ENCODE assay signal across 20 cellular contexts in genomic region chr2:230946429-230947234, GRCh38. TPM values are rescaled to one million over a fixed set of nuclear protein-coding genes. Genes with fewer than 3 reads are reported as not detected.
DNase-seq lines count a peak whose midpoint lies in the region; ATAC-seq, FAIRE-seq and TF ChIP-seq lines count a peak whose summit lies in the region.
"Had no signal": no experiment of that assay in that cellular context is flagged by ENCODE, and none has a peak within 500 bp of the region (broad histone marks: within the 10 kb centered on the region; RNA-seq: fewer than 3 reads in every experiment).

No MANE protein-coding gene starts in this region.

- no peaks in the 10 kb centered on the region for H3K9me3 Mint-ChIP-seq in activated naive CD8-positive, alpha-beta T cell treated with anti-CD3 and anti-CD28 coated beads, Interleukin-2, amount 10 ng/mL, durations not matched to agents 7 days and 5 days
- no peaks in the 10 kb centered on the region for H3K9me3 Mint-ChIP-seq in activated naive CD8-positive, alpha-beta T cell treated with anti-CD3 and anti-CD28 coated beads for 36 hours
- H3K9me3 Mint-ChIP-seq in activated CD8-positive, alpha-beta T cell treated with anti-CD3 and anti-CD28 coated beads for 36 hours = no peaks in the 10 kb centered on the region
- H3K9me3 Mint-ChIP-seq in stimulated activated effector memory CD8-positive, alpha-beta T cell treated with anti-CD3 and anti-CD28 coated beads, Interleukin-12 subunit alpha, Interleukin-12 subunit beta, amount 100 ng/mL, for 72 hours = no peaks in the 10 kb centered on the region
- H3K9me3 Mint-ChIP-seq: CD14-positive monocyte had no signal

- TF ChIP-seq POLR2A in GM12892 (IDR thresholded peaks at IDR 0.05; ENCODE audit: low read depth, low read length) = peak; percentile 39; the same call in 1 of the 2 replicates

- no peak for ATAC-seq in activated naive CD8-positive, alpha-beta T cell treated with anti-CD3 and anti-CD28 coated beads, Interleukin-2, amount 10 ng/mL, durations not matched to agents 7 days and 5 days (ENCODE audit: low read depth)
- no peak for ATAC-seq in activated CD8-positive, alpha-beta T cell treated with anti-CD3 and anti-CD28 coated beads for 36 hours
- peak; percentile 41 for ATAC-seq in stimulated activated effector memory CD8-positive, alpha-beta T cell treated with anti-CD3 and anti-CD28 coated beads, Interleukin-12 subunit alpha, Interleukin-12 subunit beta, amount 100 ng/mL, for 72 hours
- ATAC-seq: HepG2 had no signal

- H3K4me1 Mint-ChIP-seq in activated naive CD8-positive, alpha-beta T cell treated with anti-CD3 and anti-CD28 coated beads, Interleukin-2, amount 10 ng/mL, durations not matched to agents 7 days and 5 days = peaks cover 19% of the 10 kb centered on the region
- peaks cover 47% of the 10 kb centered on the region for H3K4me1 Mint-ChIP-seq in activated naive CD8-positive, alpha-beta T cell treated with anti-CD3 and anti-CD28 coated beads for 36 hours
- H3K4me1 Mint-ChIP-seq in activated CD8-positive, alpha-beta T cell treated with anti-CD3 and anti-CD28 coated beads for 36 hours (ENCODE audit: low read depth) = peaks cover 53% of the 10 kb centered on the region
- H3K4me1 Mint-ChIP-seq in stimulated activated effector memory CD8-positive, alpha-beta T cell treated with anti-CD3 and anti-CD28 coated beads, Interleukin-12 subunit alpha, Interleukin-12 subunit beta, amount 100 ng/mL, for 72 hours = peaks cover 71% of the 10 kb centered on the region

- H3K4me1 ChIP-seq in Karpas-422 (ENCODE audit: low read length) = peaks cover 15% of the 10 kb centered on the region

- H3K9me3 ChIP-seq in Karpas-422 (ENCODE audit: low read length) = no peaks in the 10 kb centered on the region

- peak overlapping the region; percentile 56 for H3K27ac Mint-ChIP-seq in activated naive CD8-positive, alpha-beta T cell treated with anti-CD3 and anti-CD28 coated beads, Interleukin-2, amount 10 ng/mL, durations not matched to agents 7 days and 5 days
- H3K27ac Mint-ChIP-seq in activated naive CD8-positive, alpha-beta T cell treated with anti-CD3 and anti-CD28 coated beads for 36 hours = no peak overlapping the region
- peak overlapping the region; percentile 4 for H3K27ac Mint-ChIP-seq in activated CD8-positive, alpha-beta T cell treated with anti-CD3 and anti-CD28 coated beads for 36 hours
- H3K27ac Mint-ChIP-seq in stimulated activated effector memory CD8-positive, alpha-beta T cell treated with anti-CD3 and anti-CD28 coated beads, Interleukin-12 subunit alpha, Interleukin-12 subunit beta, amount 100 ng/mL, for 72 hours = peak overlapping the region; percentile 9

- TF ChIP-seq CTCF in activated CD8-positive, alpha-beta T cell treated with anti-CD3 and anti-CD28 coated beads for 36 hours (IDR thresholded peaks at IDR 0.05) = no peak

- no peak overlapping the region for H3K27ac ChIP-seq in Karpas-422 (ENCODE audit: low read length)
- H3K27ac ChIP-seq: KMS-11 had no signal

- no peaks in the 10 kb centered on the region for H3K27me3 ChIP-seq in Karpas-422 (ENCODE audit: low read length)

- no peak overlapping the region for H2AFZ ChIP-seq in Karpas-422 (ENCODE audit: low read length)

- H3K9ac ChIP-seq in Karpas-422 (ENCODE audit: low read length) = no peak overlapping the region
- H3K9ac ChIP-seq: KMS-11 had no signal

- H3K79me2 ChIP-seq in Karpas-422 (ENCODE audit: low read length) = no peaks in the 10 kb centered on the region

- peak; percentile 92 for FAIRE-seq in GM12892 (lab: Jason Lieb, UNC)

- CTCF ChIA-PET in activated CD8-positive, alpha-beta T cell treated with anti-CD3 and anti-CD28 coated beads for 36 hours (lab: Charles Lee) = interaction anchor here (0.9 to 5.7 kb wide), 8 partner anchors 9 to 122 kb away, joined by 3 to 41 read pairs (median 4); partner anchors contain the start of gene GPR55

- no peaks in the 10 kb centered on the region for H3K27me3 Mint-ChIP-seq in activated naive CD8-positive, alpha-beta T cell treated with anti-CD3 and anti-CD28 coated beads, Interleukin-2, amount 10 ng/mL, durations not matched to agents 7 days and 5 days
- H3K27me3 Mint-ChIP-seq in activated naive CD8-positive, alpha-beta T cell treated with anti-CD3 and anti-CD28 coated beads for 36 hours = peaks cover 6% of the 10 kb centered on the region
- H3K27me3 Mint-ChIP-seq in activated CD8-positive, alpha-beta T cell treated with anti-CD3 and anti-CD28 coated beads for 36 hours = no peaks in the 10 kb centered on the region

- DNase-seq in activated naive CD8-positive, alpha-beta T cell treated with anti-CD3 and anti-CD28 coated beads, Interleukin-2, amount 10 ng/mL, durations not matched to agents 7 days and 5 days = no peak
- no peak for DNase-seq in activated naive CD8-positive, alpha-beta T cell treated with anti-CD3 and anti-CD28 coated beads for 36 hours
- DNase-seq in GM12892 (ENCODE audit: insufficient read length) (no peak), globus pallidus (ENCODE audit: low spot score) (no peak), Karpas-422 (no peak), ecto neural progenitor cell (ENCODE audit: low spot score) (no peak)
- no peak for DNase-seq in activated CD8-positive, alpha-beta T cell treated with anti-CD3 and anti-CD28 coated beads for 36 hours
- no peak for DNase-seq in stimulated activated effector memory CD8-positive, alpha-beta T cell treated with anti-CD3 and anti-CD28 coated beads, Interleukin-12 subunit alpha, Interleukin-12 subunit beta, amount 100 ng/mL, for 72 hours (ENCODE audit: low spot score in 2 of 2)
- DNase-seq: COR-L47, DMS153, MM.1S, NCI-H1105 treated with DMSO at 0.1 percent for 48 hours, NCI-H187 treated with DMSO at 0.1 percent for 48 hours, NCI-H510A, NCI-H82 had no signal

- no peak overlapping the region for H3K4me3 Mint-ChIP-seq in activated naive CD8-positive, alpha-beta T cell treated with anti-CD3 and anti-CD28 coated beads, Interleukin-2, amount 10 ng/mL, durations not matched to agents 7 days and 5 days
- H3K4me3 Mint-ChIP-seq in activated naive CD8-positive, alpha-beta T cell treated with anti-CD3 and anti-CD28 coated beads for 36 hours = no peak overlapping the region
- peak overlapping the region; percentile 62 for H3K4me3 Mint-ChIP-seq in activated CD8-positive, alpha-beta T cell treated with anti-CD3 and anti-CD28 coated beads for 36 hours
- H3K4me3 Mint-ChIP-seq in stimulated activated effector memory CD8-positive, alpha-beta T cell treated with anti-CD3 and anti-CD28 coated beads, Interleukin-12 subunit alpha, Interleukin-12 subunit beta, amount 100 ng/mL, for 72 hours = peak overlapping the region; percentile 66
- H3K4me3 Mint-ChIP-seq: CD14-positive monocyte had no signal

- POLR2A ChIA-PET in activated naive CD8-positive, alpha-beta T cell treated with anti-CD3 and anti-CD28 coated beads, Interleukin-2, amount 10 ng/mL, durations not matched to agents 7 days and 5 days (lab: Charles Lee) = interaction anchor here (1.3 to 2.8 kb wide), 3 partner anchors 14 to 43 kb away, joined by 3 to 13 read pairs (median 3); partner anchors contain the start of gene GPR55
- POLR2A ChIA-PET in activated CD8-positive, alpha-beta T cell treated with anti-CD3 and anti-CD28 coated beads for 36 hours (lab: Charles Lee) = interaction anchor here (0.6 to 4.2 kb wide), 8 partner anchors 10 to 39 kb away, joined by 3 to 19 read pairs (median 5); partner anchors contain the start of gene GPR55

- H3K4me2 ChIP-seq in Karpas-422 (ENCODE audit: low read depth, low read length, poor library complexity, severe bottlenecking) = no peak overlapping the region
- H3K4me2 ChIP-seq: KMS-11 had no signal

- peaks cover 2% of the 10 kb centered on the region for H3K36me3 Mint-ChIP-seq in activated naive CD8-positive, alpha-beta T cell treated with anti-CD3 and anti-CD28 coated beads, Interleukin-2, amount 10 ng/mL, durations not matched to agents 7 days and 5 days
- H3K36me3 Mint-ChIP-seq in activated naive CD8-positive, alpha-beta T cell treated with anti-CD3 and anti-CD28 coated beads for 36 hours = peaks cover 7% of the 10 kb centered on the region
- H3K36me3 Mint-ChIP-seq in activated CD8-positive, alpha-beta T cell treated with anti-CD3 and anti-CD28 coated beads for 36 hours (ENCODE audit: low read depth) = peaks cover 8% of the 10 kb centered on the region
- peaks cover 51% of the 10 kb centered on the region for H3K36me3 Mint-ChIP-seq in stimulated activated effector memory CD8-positive, alpha-beta T cell treated with anti-CD3 and anti-CD28 coated beads, Interleukin-12 subunit alpha, Interleukin-12 subunit beta, amount 100 ng/mL, for 72 hours
- H3K36me3 Mint-ChIP-seq: CD14-positive monocyte had no signal

- no peaks in the 10 kb centered on the region for H4K20me1 ChIP-seq in Karpas-422 (ENCODE audit: insufficient read depth, low read depth, low read length)

- no peaks in the 10 kb centered on the region for H3K9me2 ChIP-seq in Karpas-422 (replicated peaks; ENCODE audit: insufficient read depth, low read length)

- intact Hi-C loops in activated CD8-positive, alpha-beta T cell treated with anti-CD3 and anti-CD28 coated beads for 36 hours (cut with micrococcal nuclease) = no loop called here

- no peak overlapping the region for H3K4me3 ChIP-seq in Karpas-422 (ENCODE audit: low read length)

- no peaks in the 10 kb centered on the region for H3K36me3 ChIP-seq in Karpas-422 (ENCODE audit: insufficient read depth, low read length)

RNA-seq across cellular contexts. Expression of gene GPR55, which starts 21.6 kb away (rescaled TPM):
- total RNA-seq in activated naive CD8-positive, alpha-beta T cell treated with anti-CD3 and anti-CD28 coated beads, Interleukin-2, amount 10 ng/mL, durations not matched to agents 7 days and 5 days = 10 to 100 TPM; 18.8 to 21.5 TPM
- total RNA-seq in activated naive CD8-positive, alpha-beta T cell treated with anti-CD3 and anti-CD28 coated beads for 36 hours = 10 to 100 TPM; 18.8 to 20.4 TPM
- polyA plus RNA-seq in GM12892 (2012; ENCODE audit: missing spikeins) = 15.5 TPM
- 1 to 10 TPM; 5.0 to 5.3 TPM for total RNA-seq in activated CD8-positive, alpha-beta T cell treated with anti-CD3 and anti-CD28 coated beads for 36 hours
- total RNA-seq in Karpas-422 (2014; rRNA removed; shearing (Covaris generic); ENCODE audit: low replicate concordance) = 2.9 and 9.5 TPM in 2 replicates
- total RNA-seq: H7, HepG2 had no signal
- polyA plus RNA-seq: HepG2 had no signal

RNA-seq across cellular contexts. Expression of gene SPATA3, which starts 49.3 kb away (rescaled TPM):
- total RNA-seq in activated naive CD8-positive, alpha-beta T cell treated with anti-CD3 and anti-CD28 coated beads, Interleukin-2, amount 10 ng/mL, durations not matched to agents 7 days and 5 days = not detected
- total RNA-seq in activated naive CD8-positive, alpha-beta T cell treated with anti-CD3 and anti-CD28 coated beads for 36 hours = not detected
- not detected for polyA plus RNA-seq in GM12892 (2012; ENCODE audit: missing spikeins)
- under 1 TPM; 0.59 to 0.76 TPM for total RNA-seq in activated CD8-positive, alpha-beta T cell treated with anti-CD3 and anti-CD28 coated beads for 36 hours
- not detected in 2 replicates for total RNA-seq in Karpas-422 (2014; rRNA removed; shearing (Covaris generic); ENCODE audit: low replicate concordance)
- total RNA-seq: A673, H7, HepG2 had no signal
- polyA plus RNA-seq: CD14-positive monocyte, HepG2 had no signal

Comparison
In these comparisons a context has a peak if more than half of its experiments do, and no peak if none do; other contexts are left out.
1. H3K4me3 Mint-ChIP-seq: peak in activated CD8-positive, alpha-beta T cell treated with anti-CD3 and anti-CD28 coated beads for 36 hours (single experiment) and stimulated activated effector memory CD8-positive, alpha-beta T cell treated with anti-CD3 and anti-CD28 coated beads, Interleukin-12 subunit alpha, Interleukin-12 subunit beta, amount 100 ng/mL, for 72 hours (single experiment); none in activated naive CD8-positive, alpha-beta T cell treated with anti-CD3 and anti-CD28 coated beads, Interleukin-2, amount 10 ng/mL, durations not matched to agents 7 days and 5 days (single experiment) and activated naive CD8-positive, alpha-beta T cell treated with anti-CD3 and anti-CD28 coated beads for 36 hours (single experiment).